ENCODE assay signal across 8 cellular contexts in the genomic region with DNA sequence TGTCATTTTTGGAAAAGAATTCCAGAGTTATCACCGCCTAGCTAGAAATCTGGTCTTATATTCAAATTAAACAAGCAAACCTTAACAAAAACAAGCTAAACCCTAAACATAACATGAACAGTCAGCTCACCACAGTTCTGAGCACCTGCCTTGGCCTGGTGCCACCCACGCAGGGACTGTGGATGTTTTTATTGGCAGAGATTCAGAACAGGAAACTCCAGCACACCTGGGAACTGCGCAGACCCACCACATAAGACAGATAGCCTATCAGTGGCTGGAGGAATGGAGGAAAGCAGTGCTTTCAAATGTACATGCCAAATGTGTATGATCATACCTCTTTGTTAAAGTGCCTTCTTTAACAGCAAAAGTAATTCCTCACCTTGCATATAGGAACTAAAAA. TPM values are rescaled to one million over a fixed set of nuclear protein-coding genes. Genes with fewer than 3 reads are reported as not detected.
DNase-seq lines count a peak whose midpoint lies in the region; ATAC-seq, FAIRE-seq and TF ChIP-seq lines count a peak whose summit lies in the region.

No MANE protein-coding gene starts in this region.

- no peaks in the 10 kb centered on the region for H3K36me3 ChIP-seq in CD4-positive, alpha-beta memory T cell (ENCODE audit: insufficient read depth, low read length)
- no peaks in the 10 kb centered on the region for H3K36me3 ChIP-seq in keratinocyte (ENCODE audit: control insufficient read depth in 2 of 2, extremely low read depth in 1 of 2, insufficient read depth in 2 of 2, low read length in 2 of 2)
- no peaks in the 10 kb centered on the region for H3K36me3 ChIP-seq in aorta (ENCODE audit: control insufficient read depth in 1 of 2, insufficient read depth in 2 of 2, low read length in 1 of 2)

- no peaks in the 10 kb centered on the region for H3K27me3 ChIP-seq in CD4-positive, alpha-beta memory T cell (ENCODE audit: insufficient read depth, low read length)
- no peaks in the 10 kb centered on the region for H3K27me3 ChIP-seq in keratinocyte (ENCODE audit: control insufficient read depth, extremely low read depth, insufficient read depth, low read length)
- H3K27me3 ChIP-seq in aorta (ENCODE audit: control insufficient read depth in 1 of 2, insufficient read depth in 2 of 2, low read length in 1 of 2) = no peaks in the 10 kb centered on the region

- no peak overlapping the region for H3K27ac ChIP-seq in CD4-positive, alpha-beta memory T cell (ENCODE audit: low read depth, low read length)
- H3K27ac ChIP-seq in keratinocyte (ENCODE audit: control insufficient read depth, insufficient read depth, low read length) (no peak overlapping the region), aorta (ENCODE audit: low read depth in 1 of 2, low read length in 2 of 2) (no peak overlapping the region)

- H3K4me1 ChIP-seq in CD4-positive, alpha-beta memory T cell (ENCODE audit: insufficient read depth, low read length) = peaks cover 15% of the 10 kb centered on the region
- H3K4me1 ChIP-seq in keratinocyte (ENCODE audit: control insufficient read depth, extremely low read depth, insufficient read depth, low read length) = peaks cover 8% of the 10 kb centered on the region
- H3K4me1 ChIP-seq in aorta (ENCODE audit: control insufficient read depth in 1 of 2, insufficient read depth in 2 of 2, low read length in 2 of 2) = no peaks in the 10 kb centered on the region

- H3K27me3 Mint-ChIP-seq in CD4-positive, alpha-beta memory T cell = peaks cover 2% of the 10 kb centered on the region in 2 donors

- H3K36me3 Mint-ChIP-seq in CD4-positive, alpha-beta memory T cell = no peaks in the 10 kb centered on the region

- peak; percentile 62 to 74 (median 66) for DNase-seq in CD4-positive, alpha-beta memory T cell
- peak; percentile 88 for DNase-seq in NCI-H1105 (lab: John Stamatoyannopoulos, UW)
- DNase-seq in activated CD4-positive, CD25-positive, alpha-beta regulatory T cell treated with anti-CD3 and anti-CD28 coated beads, Interleukin-2, amount 50 U/mL, for 72 hours = peak; percentile 43
- peak; percentile 40 for DNase-seq in keratinocyte (ENCODE audit: low read depth, low spot score)
- DNase-seq in HTR-8/SVneo (ENCODE audit: insufficient read length, low spot score) = no peak
- no peak for DNase-seq in Right ventricle myocardium superior
- DNase-seq in aorta = no peak
- no peak for DNase-seq in NCI-H1048 (lab: John Stamatoyannopoulos, UW)

- peaks cover 7 to 23% (median 14%) of the 10 kb centered on the region in 4 donors for H3K4me1 Mint-ChIP-seq in CD4-positive, alpha-beta memory T cell

- no peaks in the 10 kb centered on the region for H3K79me2 ChIP-seq in keratinocyte (ENCODE audit: control insufficient read depth, insufficient read depth, low read length)

- no peak for ATAC-seq in Right ventricle myocardium superior (ENCODE audit: poor library complexity)
- no peak for ATAC-seq in aorta (ENCODE audit: low FRiP score)

- H3K9ac ChIP-seq in keratinocyte (ENCODE audit: control insufficient read depth, extremely low read depth, insufficient read depth, low read length) = no peak overlapping the region

- dilution Hi-C loops in keratinocyte (cut with MboI; ENCODE audit: extremely low pct_ligation_motif_present, low sequenced_read_pairs) = no loop called here

- POLR2A ChIA-PET in CD4-positive, alpha-beta memory T cell (lab: Charles Lee; ENCODE audit: partially characterized antibody) = no interaction called here

- CTCF ChIA-PET in CD4-positive, alpha-beta memory T cell (lab: Charles Lee; ENCODE audit: partially characterized antibody) = interaction anchor here (2.2 kb wide), 1 partner anchor 39 kb away, joined by 7 read pairs; no protein-coding TSS in a partner anchor

- no peak overlapping the region for H3K4me3 ChIP-seq in CD4-positive, alpha-beta memory T cell (ENCODE audit: low read length in 2 of 2)
- H3K4me3 ChIP-seq in keratinocyte (ENCODE audit: control insufficient read depth in 2 of 3, extremely low read depth in 1 of 3, insufficient read depth in 2 of 3, low read depth in 1 of 3, low read length in 3 of 3) (no peak overlapping the region), aorta (ENCODE audit: low read length in 2 of 2) (no peak overlapping the region)

- FAIRE-seq in keratinocyte (lab: Jason Lieb, UNC) (peak; percentile 91), HTR-8/SVneo (lab: Jason Lieb, UNC) (no peak)

- peak overlapping the region in 6 of 8 donors; percentile 3 to 71 (median 43) for H3K4me3 Mint-ChIP-seq in CD4-positive, alpha-beta memory T cell

- no peaks in the 10 kb centered on the region for H3K9me3 ChIP-seq in CD4-positive, alpha-beta memory T cell (ENCODE audit: control insufficient read depth in 1 of 2, low read length in 2 of 2)
- H3K9me3 ChIP-seq in keratinocyte (ENCODE audit: control insufficient read depth, low read depth, low read length) (no peaks in the 10 kb centered on the region), aorta (ENCODE audit: control insufficient read depth, low read length) (no peaks in the 10 kb centered on the region)

- TF ChIP-seq CTCF in keratinocyte (optimal IDR thresholded peaks at IDR 0.05 in 1 of 3, IDR thresholded peaks at IDR 0.05 in 1 of 3, conservative IDR thresholded peaks at IDR 0.05 in 1 of 3; ENCODE audit: extremely low read depth in 1 of 3, insufficient read depth in 2 of 3, low read length in 3 of 3) = no peak

- peak overlapping the region; percentile 2 to 92 (median 79) for H3K27ac Mint-ChIP-seq in CD4-positive, alpha-beta memory T cell

- intact Hi-C loops in CD4-positive, alpha-beta memory T cell (cut with micrococcal nuclease) = loop anchor here (1.0 kb wide), 1 partner anchor 8 kb away; no protein-coding TSS in a partner anchor
- intact Hi-C loops in Right ventricle myocardium superior (cut with DNase I) (no loop called here), aorta (cut with DNase I) (no loop called here)

- 54 to 56% methylated on average over 3 of the region's 3 CpGs for WGBS in aorta, 2 donors

- no peaks in the 10 kb centered on the region for H4K20me1 ChIP-seq in keratinocyte (ENCODE audit: control insufficient read depth, extremely low read depth, insufficient read depth, low read length)

- no peaks in the 10 kb centered on the region for H3K9me1 ChIP-seq in keratinocyte (ENCODE audit: control insufficient read depth, extremely low read depth, insufficient read depth, low read length)

- H3K4me2 ChIP-seq in keratinocyte (ENCODE audit: control insufficient read depth, extremely low read depth, insufficient read depth, low read depth, low read length) = peak overlapping the region; percentile 27

- no peak overlapping the region for H2AFZ ChIP-seq in keratinocyte (ENCODE audit: control insufficient read depth, low read length)

- H3K9me3 Mint-ChIP-seq in CD4-positive, alpha-beta memory T cell = peaks cover 0 to 2% (median 0%) of the 10 kb centered on the region in 8 donors

RNA-seq across cellular contexts. Expression of a gene that starts 8.9 kb away (rescaled TPM):
- 10 to 100 TPM in 1 of 2 experiments, 1 to 10 TPM in 1; 9.8 to 11.2 TPM for total RNA-seq in CD4-positive, alpha-beta memory T cell
- 1 to 10 TPM; 5.6 to 7.7 TPM for polyA plus RNA-seq in CD4-positive, alpha-beta memory T cell
- polyA plus RNA-seq in keratinocyte (0.10 TPM in 1 of 3 replicates, not detected in the others), aorta (1 to 10 TPM in 1 of 2 donors, under 1 TPM in 1; 0.05 to 5.8 TPM)
- polyA plus RNA-seq in keratinocyte (2011; ENCODE audit: low read depth) = not detected
- polyA plus RNA-seq in keratinocyte (2011; cell fraction: cytosol; rRNA removed) = not detected in 2 replicates
- polyA plus RNA-seq in keratinocyte (2011; cell fraction: nucleus; rRNA removed) = not detected in 2 replicates
- not detected in 2 replicates for polyA plus RNA-seq in keratinocyte (2012; ENCODE audit: low replicate concordance)
- not detected in 3 replicates for polyA minus RNA-seq in keratinocyte
- polyA minus RNA-seq in keratinocyte (2011; cell fraction: cytosol; rRNA and poly(A)+ RNA removed) = not detected
- not detected in 2 replicates for polyA minus RNA-seq in keratinocyte (2011; cell fraction: nucleus; rRNA and poly(A)+ RNA removed)
- total RNA-seq in Right ventricle myocardium superior (8.6 TPM), aorta (10 to 100 TPM; 12.2 to 13.1 TPM)

Comparison
In these comparisons a context has a peak if more than half of its experiments do, and no peak if none do; other contexts are left out.
1. DNase-seq: peak in CD4-positive, alpha-beta memory T cell (5 of 5), NCI-H1105 (single experiment), activated CD4-positive, CD25-positive, alpha-beta regulatory T cell treated with anti-CD3 and anti-CD28 coated beads, Interleukin-2, amount 50 U/mL, for 72 hours (single experiment) and keratinocyte (single experiment); none in HTR-8/SVneo (single experiment), Right ventricle myocardium superior (single experiment), aorta (0 of 2) and NCI-H1048 (single experiment).